Comparison of ENCODE assay signal across 20 cellular contexts in the genomic region with DNA sequence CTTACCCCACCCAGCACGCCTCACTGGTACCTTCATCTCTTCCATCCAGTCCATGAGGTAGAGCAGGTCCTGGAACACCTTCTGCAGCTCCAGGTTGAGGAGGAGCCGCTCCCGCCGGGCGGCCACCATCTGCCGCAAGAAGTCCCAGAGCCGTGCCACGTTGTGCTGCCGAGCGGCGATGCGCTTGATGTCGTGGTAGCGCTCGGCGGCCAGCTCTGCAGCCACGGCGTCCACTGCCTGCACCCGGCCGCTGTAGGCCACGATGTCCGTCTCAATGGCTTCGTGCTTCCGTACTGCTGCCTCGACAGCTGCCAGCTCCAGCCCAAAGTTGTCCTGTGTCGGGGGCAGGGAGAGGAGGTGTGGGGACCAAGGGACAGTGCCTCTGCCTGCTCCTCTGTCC. TPM values are rescaled to one million over a fixed set of nuclear protein-coding genes. Genes with fewer than 3 reads are reported as not detected.
DNase-seq lines count a peak whose midpoint lies in the region; ATAC-seq and TF ChIP-seq lines count a peak whose summit lies in the region.
"Had no signal": no experiment of that assay in that cellular context is flagged by ENCODE, and none has a peak within 500 bp of the region (broad histone marks: within the 10 kb centered on the region; RNA-seq: fewer than 3 reads in every experiment).

No MANE protein-coding gene starts in this region.

- TF ChIP-seq CTCF in endodermal cell (conservative IDR thresholded peaks at IDR 0.05) (no peak), nephron progenitor cell (IDR thresholded peaks at IDR 0.05) (no peak)

- H3K27ac ChIP-seq in endodermal cell (ENCODE audit: low read depth, low read length): no peak overlapping the region
- H3K27ac ChIP-seq: 22Rv1, A549, C4-2B had no signal

- H3K27me3 Mint-ChIP-seq in activated naive CD4-positive, alpha-beta T cell treated with anti-CD3 and anti-CD28 coated beads, Interleukin-2, amount 50 U/mL, for 24 hours: no peaks in the 10 kb centered on the region
- H3K27me3 Mint-ChIP-seq in endodermal cell (ENCODE audit: insufficient read depth): no peaks in the 10 kb centered on the region
- peaks cover 4% of the 10 kb centered on the region for H3K27me3 Mint-ChIP-seq in nephron progenitor cell (ENCODE audit: low read depth, poor library complexity)
- H3K27me3 Mint-ChIP-seq: CD4-positive, alpha-beta T cell had no signal

- WGBS in endodermal cell (ENCODE audit: insufficient coverage in 1 of 2, insufficient read length in 1 of 2), 2 experiments: 95 to 98% methylated on average over 24 to 26 of the region's 26 CpGs

- peaks cover 7% of the 10 kb centered on the region for H3K36me3 ChIP-seq in endodermal cell (ENCODE audit: control insufficient read depth, insufficient read depth, low read length)

- no peak overlapping the region for H3K4me3 ChIP-seq in endodermal cell (ENCODE audit: low read length)
- H3K4me3 ChIP-seq: A549, GM12878 had no signal

- no peaks in the 10 kb centered on the region for H3K36me3 Mint-ChIP-seq in activated naive CD4-positive, alpha-beta T cell treated with anti-CD3 and anti-CD28 coated beads, Interleukin-2, amount 50 U/mL, for 24 hours
- H3K36me3 Mint-ChIP-seq in endodermal cell (ENCODE audit: low read depth): peaks cover 42% of the 10 kb centered on the region
- peaks cover 53% of the 10 kb centered on the region for H3K36me3 Mint-ChIP-seq in nephron progenitor cell (ENCODE audit: low read depth)

- no peaks in the 10 kb centered on the region for H3K9me3 Mint-ChIP-seq in activated naive CD4-positive, alpha-beta T cell treated with anti-CD3 and anti-CD28 coated beads, Interleukin-2, amount 50 U/mL, for 24 hours
- H3K9me3 Mint-ChIP-seq in endodermal cell (no peaks in the 10 kb centered on the region), nephron progenitor cell (no peaks in the 10 kb centered on the region)
- H3K9me3 Mint-ChIP-seq: CD4-positive, alpha-beta T cell had no signal

- no peak overlapping the region for H3K9ac ChIP-seq in endodermal cell (ENCODE audit: extremely low read depth, low read length, poor library complexity, severe bottlenecking)

- peak overlapping the region; percentile 12 for H3K27ac Mint-ChIP-seq in activated naive CD4-positive, alpha-beta T cell treated with anti-CD3 and anti-CD28 coated beads, Interleukin-2, amount 50 U/mL, for 24 hours
- H3K27ac Mint-ChIP-seq in endodermal cell (peak overlapping the region; percentile 39), nephron progenitor cell (peak overlapping the region; percentile 95)
- H3K27ac Mint-ChIP-seq: CD4-positive, alpha-beta T cell had no signal

- H3K4me3 Mint-ChIP-seq in activated naive CD4-positive, alpha-beta T cell treated with anti-CD3 and anti-CD28 coated beads, Interleukin-2, amount 50 U/mL, for 24 hours: no peak overlapping the region
- H3K4me3 Mint-ChIP-seq in endodermal cell (no peak overlapping the region), nephron progenitor cell (no peak overlapping the region)
- H3K4me3 Mint-ChIP-seq: CD4-positive, alpha-beta T cell had no signal

- no peaks in the 10 kb centered on the region for H3K4me1 Mint-ChIP-seq in activated naive CD4-positive, alpha-beta T cell treated with anti-CD3 and anti-CD28 coated beads, Interleukin-2, amount 50 U/mL, for 24 hours
- H3K4me1 Mint-ChIP-seq in endodermal cell: no peaks in the 10 kb centered on the region
- peaks cover 11% of the 10 kb centered on the region for H3K4me1 Mint-ChIP-seq in nephron progenitor cell

- ATAC-seq in HG03439 (IDR thresholded peaks at IDR 0.05; ENCODE audit: unreplicated experiment) (no peak), HG03354 (IDR thresholded peaks at IDR 0.05; ENCODE audit: poor library complexity, severe bottlenecking, unreplicated experiment) (no peak)
- ATAC-seq: A549, GM12878 had no signal

- no peaks in the 10 kb centered on the region for H3K4me1 ChIP-seq in endodermal cell (ENCODE audit: control insufficient read depth, insufficient read depth, low read length)
- H3K4me1 ChIP-seq: A549 had no signal

- no peaks in the 10 kb centered on the region for H3K27me3 ChIP-seq in endodermal cell (ENCODE audit: control insufficient read depth, insufficient read depth, low read length, poor library complexity, severe bottlenecking)

- no peaks in the 10 kb centered on the region for H3K9me3 ChIP-seq in endodermal cell (ENCODE audit: control insufficient read depth, low read length)
- H3K9me3 ChIP-seq: A549 had no signal

- DNase-seq in activated naive CD4-positive, alpha-beta T cell treated with anti-CD3 and anti-CD28 coated beads, Interleukin-2, amount 50 U/mL, for 16 hours: no peak
- no peak for DNase-seq in endodermal cell
- DNase-seq in nephron progenitor cell: no peak
- no peak for DNase-seq in T1000 (lab: John Stamatoyannopoulos, UW)
- DNase-seq: AML-193; CD4-positive, alpha-beta T cell; DMS153; DMS79; GDM1; GOT3; H7; IMR-90; KBM-7 had no signal

RNA-seq across cellular contexts. Expression of a gene that starts 21.5 kb away (rescaled TPM):
- 10 to 100 TPM; 36.0 to 46.0 TPM for total RNA-seq in endodermal cell
- 39.9 TPM for polyA plus RNA-seq in endodermal cell (2013, experiment 1 of 2)
- polyA plus RNA-seq in endodermal cell (2013, experiment 2 of 2): 31.3 TPM
- total RNA-seq: CD4-positive, alpha-beta T cell had no signal

RNA-seq across cellular contexts. Expression of a gene that starts 29.8 kb away (rescaled TPM):
- 10 to 100 TPM; 23.3 to 28.5 TPM for total RNA-seq in endodermal cell
- polyA plus RNA-seq in endodermal cell (2013, experiment 1 of 2): 48.4 TPM
- 41.6 TPM for polyA plus RNA-seq in endodermal cell (2013, experiment 2 of 2)

Comparison
In these comparisons a context has a peak if more than half of its experiments do, and no peak if none do; other contexts are left out.
1. H3K27ac Mint-ChIP-seq: peak in every context shown above with its lines; median percentile 95 in nephron progenitor cell; 39 in endodermal cell; 12 in activated naive CD4-positive, alpha-beta T cell treated with anti-CD3 and anti-CD28 coated beads, Interleukin-2, amount 50 U/mL, for 24 hours.